ENCODE assay signal across 8 cellular contexts in the genomic region with DNA sequence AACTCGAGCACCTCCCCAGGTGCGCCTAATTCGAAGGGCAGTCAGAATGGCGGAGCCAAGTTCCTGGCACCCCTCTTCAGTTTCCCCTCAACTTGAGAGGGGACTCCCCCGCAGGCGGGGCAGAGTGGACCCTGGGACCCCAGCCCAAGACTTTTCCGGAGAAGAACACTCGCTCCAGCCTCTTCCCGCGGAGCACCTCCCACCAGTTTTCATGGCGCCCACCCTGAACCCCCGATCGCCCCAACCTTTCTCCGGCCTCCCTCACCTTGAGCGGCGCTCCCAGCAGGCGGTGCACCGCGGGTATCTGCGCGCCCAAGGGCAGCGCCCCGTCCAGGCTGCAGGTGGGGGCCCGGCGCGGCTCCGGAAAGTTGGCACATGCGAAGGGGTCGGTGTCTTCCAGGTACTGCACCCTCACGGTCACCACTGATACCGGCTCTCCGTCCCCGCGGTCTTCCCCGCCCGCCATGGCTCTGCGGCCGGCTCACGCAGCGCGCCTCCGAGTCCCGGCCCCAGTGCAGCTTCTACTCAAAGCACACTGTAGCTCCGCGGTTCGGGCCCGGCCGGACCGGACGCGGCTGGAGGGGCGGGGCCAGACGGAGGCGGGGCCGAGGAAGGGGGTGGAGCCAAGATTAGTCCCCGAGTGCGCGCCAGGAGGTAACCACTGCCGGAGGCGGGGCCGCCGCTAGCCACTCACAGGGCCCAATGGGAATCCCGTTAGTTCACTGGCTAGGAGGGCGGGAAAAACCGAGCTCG. TPM values are rescaled to one million over a fixed set of nuclear protein-coding genes. Genes with fewer than 3 reads are reported as not detected.
A peak's percentile ranks its signal among the peaks of the same experiment; 100 is the strongest.
DNase-seq lines count a peak whose midpoint lies in the region; ATAC-seq and FAIRE-seq lines count a peak whose summit lies in the region.

A gene (minus strand): TSS at position 537 of the 753 bp plus-strand sequence. CDS start 71 bp downstream, at position 466.

- DNase-seq in COLO829 (ENCODE audit: low spot score), result peak; percentile 79
- DNase-seq in HTR-8/SVneo (ENCODE audit: insufficient read length, low spot score), result peak; percentile 94
- peak; percentile 95 for DNase-seq in NOMO-1 treated with DMSO at 0.1 percent for 48 hours (lab: John Stamatoyannopoulos, UW; ENCODE audit: unreplicated experiment)
- DNase-seq in effector CD8-positive, alpha-beta T cell (lab: John Stamatoyannopoulos, UW), result peak; percentile 90
- DNase-seq in medulla oblongata (ENCODE audit: extremely low spot score), result peak; percentile 96
- peak; percentile 96 to 98 (median 97) for DNase-seq in stimulated activated CD4-positive, alpha-beta T cell treated with anti-CD3 and anti-CD28 coated beads, TNF-alpha, amount 100 ng/mL, for 48 hours (ENCODE audit: low read depth in 3 of 3)

- ATAC-seq in GM21367 (IDR thresholded peaks at IDR 0.05; ENCODE audit: unreplicated experiment), result peak; percentile 35

- POLR2A ChIA-PET in activated CD8-positive, alpha-beta memory T cell treated with anti-CD3 and anti-CD28 coated beads for 36 hours (lab: Charles Lee), result interaction anchor here (0.6 to 2.2 kb wide), 3 partner anchors 18 to 71 kb away, joined by 3 to 10 read pairs (median 5); a partner anchor contains a TSS

- FAIRE-seq in HTR-8/SVneo (lab: Jason Lieb, UNC), result peak; percentile 96

- CTCF ChIA-PET in activated CD8-positive, alpha-beta memory T cell treated with anti-CD3 and anti-CD28 coated beads for 36 hours (lab: Charles Lee), result interaction anchor here (0.7 to 6.9 kb wide), 6 partner anchors 15 to 68 kb away, joined by 3 to 30 read pairs (median 6); a partner anchor contains a TSS

RNA-seq across cellular contexts. Expression of the gene that starts here (rescaled TPM):
- 100 to 1,000 TPM; 113 to 118 TPM for total RNA-seq in activated CD8-positive, alpha-beta memory T cell treated with anti-CD3 and anti-CD28 coated beads for 36 hours

Comparison
In these comparisons a context has a peak if more than half of its experiments do, and no peak if none do; other contexts are left out.
1. Peak in every context shown above with its lines: DNase-seq and ATAC-seq.